In genomic region chr10:69845574-69846251, GRCh38 we compare ENCODE assay signal across 10 cellular contexts. TPM values are rescaled to one million over a fixed set of nuclear protein-coding genes. Genes with fewer than 3 reads are reported as not detected.
DNase-seq lines count a peak whose midpoint lies in the region; ATAC-seq, FAIRE-seq and TF ChIP-seq lines count a peak whose summit lies in the region.
"Had no signal": no experiment of that assay in that cellular context is flagged by ENCODE, and none has a peak within 500 bp of the region (broad histone marks: within the 10 kb centered on the region; RNA-seq: fewer than 3 reads in every experiment).

No MANE protein-coding gene starts in this region.

- H3K9me3 Mint-ChIP-seq in effector memory CD8-positive, alpha-beta T cell = no peaks in the 10 kb centered on the region
- H3K9me3 Mint-ChIP-seq: naive thymus-derived CD4-positive, alpha-beta T cell had no signal

- H3K4me1 ChIP-seq in kidney (ENCODE audit: control insufficient read depth in 1 of 2, insufficient read depth in 1 of 2, low read depth in 1 of 2, low read length in 2 of 2) (peaks cover 0 to 4% of the 10 kb centered on the region in 2 donors), thoracic aorta (ENCODE audit: control insufficient read depth in 1 of 2, low read depth in 2 of 2) (peaks cover 0 to 9% of the 10 kb centered on the region in 2 donors)

- no peaks in the 10 kb centered on the region for H3K9me3 ChIP-seq in kidney (ENCODE audit: control insufficient read depth in 1 of 2, low read length in 2 of 2)
- H3K9me3 ChIP-seq in thoracic aorta = no peaks in the 10 kb centered on the region

- H3K4me3 ChIP-seq in kidney (ENCODE audit: low read length in 2 of 2) (no peak overlapping the region), thoracic aorta (no peak overlapping the region)

- no peak overlapping the region for H3K27ac ChIP-seq in kidney (ENCODE audit: low read depth in 2 of 2, low read length in 2 of 2)
- H3K27ac ChIP-seq in thoracic aorta = no peak overlapping the region

- H3K36me3 ChIP-seq in kidney (ENCODE audit: control insufficient read depth in 1 of 2, insufficient read depth in 2 of 2, low read length in 2 of 2) = no peaks in the 10 kb centered on the region
- H3K36me3 ChIP-seq in thoracic aorta = no peaks in the 10 kb centered on the region

- no peak overlapping the region for H3K4me3 Mint-ChIP-seq in effector memory CD8-positive, alpha-beta T cell
- H3K4me3 Mint-ChIP-seq: naive thymus-derived CD4-positive, alpha-beta T cell had no signal

- no peak for TF ChIP-seq CTCF in kidney (IDR thresholded peaks at IDR 0.05; ENCODE audit: borderline replicate concordance, extremely low read depth, insufficient read depth)
- TF ChIP-seq CTCF in thoracic aorta (IDR thresholded peaks at IDR 0.05) = no peak

- peaks cover 66 to 81% of the 10 kb centered on the region in 2 donors for H3K27me3 Mint-ChIP-seq in effector memory CD8-positive, alpha-beta T cell

- DNase-seq in HT1080 (ENCODE audit: low read depth) (peak; percentile 82), astrocyte of the hippocampus (ENCODE audit: low read depth, low spot score) (peak; percentile 70), kidney (peak; percentile 91), thoracic aorta (ENCODE audit: low spot score) (no peak)
- no peak for DNase-seq in effector memory CD8-positive, alpha-beta T cell
- DNase-seq: activated T-cell treated with anti-CD3 and anti-CD28 coated beads, Interleukin-2, amount 50 U/mL, for 48 hours; MM.1S; naive thymus-derived CD4-positive, alpha-beta T cell had no signal

- no peaks in the 10 kb centered on the region for H3K36me3 Mint-ChIP-seq in effector memory CD8-positive, alpha-beta T cell (ENCODE audit: insufficient read depth)
- H3K36me3 Mint-ChIP-seq: naive thymus-derived CD4-positive, alpha-beta T cell had no signal

- FAIRE-seq in kidney (lab: Jason Lieb, UNC) = no peak

- ATAC-seq in thoracic aorta (ENCODE audit: insufficient number of reproducible peaks, low FRiP score, low read depth) (peak; percentile 60), GM18861 (IDR thresholded peaks at IDR 0.05; ENCODE audit: unreplicated experiment) (no peak), GM21576 (IDR thresholded peaks at IDR 0.05; ENCODE audit: unreplicated experiment) (no peak)
- ATAC-seq in effector memory CD8-positive, alpha-beta T cell (replicated peaks) = no peak
- ATAC-seq: naive thymus-derived CD4-positive, alpha-beta T cell had no signal

- H3K27ac Mint-ChIP-seq in effector memory CD8-positive, alpha-beta T cell = no peak overlapping the region
- H3K27ac Mint-ChIP-seq: naive thymus-derived CD4-positive, alpha-beta T cell had no signal

- no peak overlapping the region for H3K9ac ChIP-seq in kidney (ENCODE audit: low read length in 2 of 2)

- H3K4me1 Mint-ChIP-seq in effector memory CD8-positive, alpha-beta T cell (ENCODE audit: low read depth in 2 of 2) = no peaks in the 10 kb centered on the region

- intact Hi-C loops in kidney (cut with DNase I) = no loop called here

- no peaks in the 10 kb centered on the region for H3K27me3 ChIP-seq in thoracic aorta (replicated peaks; ENCODE audit: insufficient read depth)

RNA-seq across cellular contexts. Expression of gene COL13A1, which starts 44.0 kb away (rescaled TPM):
- 105 and 114 TPM in 2 replicates for total RNA-seq in HT1080 (2014; rRNA removed; shearing (Covaris generic))
- polyA plus RNA-seq in HT1080 (2015; cell fraction: cytosol; rRNA removed) = 160 and 191 TPM in 2 replicates
- 525 and 611 TPM in 2 replicates for polyA plus RNA-seq in HT1080 (2015; cell fraction: nucleus; rRNA removed)
- total RNA-seq in kidney (5.2 TPM), thoracic aorta (10 to 100 TPM; 23.1 to 34.1 TPM)
- polyA plus RNA-seq in kidney (ENCODE audit: insufficient read depth, low read depth, low replicate concordance) = 4.0 TPM
- polyA plus RNA-seq: naive thymus-derived CD4-positive, alpha-beta T cell had no signal

Comparison
In these comparisons a context has a peak if more than half of its experiments do, and no peak if none do; other contexts are left out.
1. DNase-seq: peak in HT1080 (single experiment), astrocyte of the hippocampus (single experiment) and kidney (single experiment); none in thoracic aorta (single experiment) and effector memory CD8-positive, alpha-beta T cell (0 of 3).